In genomic region chr1:34859442-34860200, GRCh38 we compare ENCODE assay signal across 1 cellular context.
A peak's percentile ranks its signal among the peaks of the same experiment; 100 is the strongest.
TF ChIP-seq lines count a peak whose summit lies in the region.

Gene SMIM12, minus strand, starts transcription at chr1:34859749. Its CDS starts 3,772 bp downstream, at chr1:34855977.

TF ChIP-seq in K562, 482 proteins besides CTCF, POLR2A, EP300 and RAD21 (continued from another document and continues in another):
- TF ChIP-seq MITF (IDR thresholded peaks at IDR 0.05) (no peak), SREBF1 (IDR thresholded peaks at IDR 0.05; ENCODE audit: borderline replicate concordance, low read depth, low read length) (no peak), ARID3A (IDR thresholded peaks at IDR 0.05; ENCODE audit: borderline replicate concordance, low read depth, low read length) (no peak), SOX6 (IDR thresholded peaks at IDR 0.05) (peak; percentile 79; the same call in 1 of the 2 replicates), DLX4 (CRISPR knock-in tag; IDR thresholded peaks at IDR 0.05) (no peak), NFYB (IDR thresholded peaks at IDR 0.05; ENCODE audit: extremely low read depth, insufficient read length) (peak; percentile 61), MLX (CRISPR knock-in tag; conservative IDR thresholded peaks at IDR 0.05) (peak in 1 of 2 experiments; percentile 78; a peak in 2 of 4 replicates), ZNF79 (CRISPR knock-in tag; IDR thresholded peaks at IDR 0.05; ENCODE audit: low read depth) (no peak), ZNF766 (CRISPR knock-in tag; conservative IDR thresholded peaks at IDR 0.05) (peak; percentile 67), HLTF (IDR thresholded peaks at IDR 0.05) (no peak), ESRRA (IDR thresholded peaks at IDR 0.05; ENCODE audit: borderline replicate concordance, low read depth) (peak; percentile 95), TAF9B (IDR thresholded peaks at IDR 0.05; ENCODE audit: partially characterized antibody) (peak; percentile 67), ZBTB17 (CRISPR knock-in tag; IDR thresholded peaks at IDR 0.05) (peak; percentile 56), PTTG1 (tag; IDR thresholded peaks at IDR 0.05; ENCODE audit: low read depth) (no peak), ZNF561 (CRISPR knock-in tag; conservative IDR thresholded peaks at IDR 0.05) (no peak), STAT5B (CRISPR knock-in tag; IDR thresholded peaks at IDR 0.05) (no peak), ZNF175 (CRISPR knock-in tag; IDR thresholded peaks at IDR 0.05; ENCODE audit: low read depth) (no peak), CREB5 (CRISPR knock-in tag; IDR thresholded peaks at IDR 0.05) (no peak), NFIX (CRISPR knock-in tag; IDR thresholded peaks at IDR 0.05; ENCODE audit: low read depth) (no peak), E2F5 (CRISPR knock-in tag; IDR thresholded peaks at IDR 0.05) (peak; percentile 98), HOMEZ (CRISPR knock-in tag; IDR thresholded peaks at IDR 0.05) (no peak), USF1 (CRISPR knock-in tag; IDR thresholded peaks at IDR 0.05) (peak; percentile 78), PYGO2 (tag; IDR thresholded peaks at IDR 0.05) (no peak; the same call in 1 of the 2 replicates), BCL6 (CRISPR knock-in tag; IDR thresholded peaks at IDR 0.05) (no peak), SMC3 (conservative IDR thresholded peaks at IDR 0.05; ENCODE audit: insufficient read depth, low read depth, low read length) (peak; percentile 54; the same call in 1 of the 2 replicates), MXD1 (CRISPR knock-in tag; IDR thresholded peaks at IDR 0.05; ENCODE audit: borderline replicate concordance, poor library complexity, severe bottlenecking) (peak; percentile 5), NCOA1 (IDR thresholded peaks at IDR 0.05; ENCODE audit: low read depth) (peak; percentile 19; the same call in 1 of the 2 replicates), MEIS2 (IDR thresholded peaks at IDR 0.05; ENCODE audit: partially characterized antibody) (peak; percentile 25), ZNF511 (CRISPR knock-in tag; IDR thresholded peaks at IDR 0.05) (peak; percentile 99), ZBTB49 (CRISPR knock-in tag; IDR thresholded peaks at IDR 0.05; ENCODE audit: borderline replicate concordance) (peak; percentile 66; the same call in 1 of the 2 replicates), FOXM1 (IDR thresholded peaks at IDR 0.05; ENCODE audit: low read depth) (peak; percentile 82), FOXM1 (CRISPR knock-in tag; IDR thresholded peaks at IDR 0.05; ENCODE audit: low read depth) (no peak), MYBL2 (IDR thresholded peaks at IDR 0.05; ENCODE audit: low read depth) (no peak; the same call in 1 of the 2 replicates), MYBL2 (CRISPR knock-in tag; IDR thresholded peaks at IDR 0.05; ENCODE audit: borderline replicate concordance) (0 out of 2 replicates have a peak, but pooled peaks have one; percentile 37), ZNF398 (CRISPR knock-in tag; IDR thresholded peaks at IDR 0.05) (no peak), TCF15 (CRISPR knock-in tag; IDR thresholded peaks at IDR 0.05) (no peak), MXI1 (IDR thresholded peaks at IDR 0.05; ENCODE audit: low read depth, low read length) (peak; percentile 64), ZKSCAN1 (IDR thresholded peaks at IDR 0.05; ENCODE audit: low read depth, low read length) (peak; percentile 71; the same call in 1 of the 2 replicates), TAL1 (IDR thresholded peaks at IDR 0.05) (no peak), ETV1 (tag; conservative IDR thresholded peaks at IDR 0.05; ENCODE audit: low read depth) (peak; percentile 69; the same call in 1 of the 2 replicates), ZNF165 (CRISPR knock-in tag; IDR thresholded peaks at IDR 0.05; ENCODE audit: borderline replicate concordance) (no peak), CBX2 (IDR thresholded peaks at IDR 0.05; ENCODE audit: insufficient read depth, low read length, poor library complexity, severe bottlenecking) (no peak), ZNF124 (CRISPR knock-in tag; IDR thresholded peaks at IDR 0.05) (0 out of 2 replicates have a peak, but pooled peaks have one; percentile 40), SIX5 (IDR thresholded peaks at IDR 0.05; ENCODE audit: borderline replicate concordance in 1 of 2, insufficient read depth in 1 of 2, low read depth in 1 of 2, low read length in 2 of 2) (peak in 1 of 2 experiments; percentile 34; a peak in 1 of 4 replicates), NONO (IDR thresholded peaks at IDR 0.05; ENCODE audit: low read depth in 2 of 2, low read length in 1 of 2) (peak in 1 of 2 experiments; percentile 86; a peak in 2 of 4 replicates), TRIM24 (IDR thresholded peaks at IDR 0.05) (peak; percentile 60 to 72; a peak in 3 of 4 replicates), MAFG (tag; conservative IDR thresholded peaks at IDR 0.05) (peak; percentile 38), ZNF253 (CRISPR knock-in tag; conservative IDR thresholded peaks at IDR 0.05) (no peak), ZNF24 (IDR thresholded peaks at IDR 0.05) (peak; percentile 77; the same call in 1 of the 2 replicates), GABPB1 (CRISPR knock-in tag; IDR thresholded peaks at IDR 0.05) (peak; percentile 96), PHF21A (IDR thresholded peaks at IDR 0.05; ENCODE audit: borderline replicate concordance, low read depth) (no peak), ZFP30 (CRISPR knock-in tag; IDR thresholded peaks at IDR 0.05; ENCODE audit: borderline replicate concordance) (no peak)
